In the genomic region with DNA sequence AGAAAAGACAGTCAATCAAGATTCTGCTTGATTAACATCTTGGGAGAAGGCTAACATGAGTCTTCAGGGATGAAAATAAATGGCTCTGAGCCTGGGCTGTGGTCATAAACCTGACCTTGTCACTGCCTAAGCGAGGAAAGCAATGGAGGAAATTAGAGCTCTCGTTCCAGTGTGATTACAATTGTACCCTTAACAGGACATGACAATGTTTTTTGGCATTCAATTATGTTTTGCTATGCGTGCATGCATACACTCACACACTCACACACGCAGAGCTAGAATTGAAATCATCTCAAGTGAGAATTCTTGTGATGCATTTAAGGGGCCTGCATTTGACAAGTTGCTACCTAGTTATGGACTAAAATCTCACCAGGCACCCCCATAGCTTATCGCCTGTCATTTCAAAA, we compare ENCODE assay signal across 10 cellular contexts. TPM values are rescaled to one million over a fixed set of nuclear protein-coding genes. Genes with fewer than 3 reads are reported as not detected.
DNase-seq lines count a peak whose midpoint lies in the region; ATAC-seq lines count a peak whose summit lies in the region.
"Had no signal": no experiment of that assay in that cellular context is flagged by ENCODE, and none has a peak within 500 bp of the region (broad histone marks: within the 10 kb centered on the region; RNA-seq: fewer than 3 reads in every experiment).

No MANE protein-coding gene starts in this region.

- ATAC-seq in GM21515 (IDR thresholded peaks at IDR 0.05; ENCODE audit: unreplicated experiment) = peak; percentile 14
- ATAC-seq in naive thymus-derived CD8-positive, alpha-beta T cell = no peak

- H3K9me3 Mint-ChIP-seq in naive thymus-derived CD8-positive, alpha-beta T cell = peaks cover 0 to 4% (median 0%) of the 10 kb centered on the region in 9 donors

- H3K27me3 Mint-ChIP-seq in naive thymus-derived CD8-positive, alpha-beta T cell = no peaks in the 10 kb centered on the region

- H3K4me1 Mint-ChIP-seq in naive thymus-derived CD8-positive, alpha-beta T cell = peaks cover 0 to 21% (median 13%) of the 10 kb centered on the region in 4 donors

- DNase-seq in DMS79 treated with DMSO at 0.1 percent for 48 hours (lab: John Stamatoyannopoulos, UW) = peak; percentile 39
- peak; percentile 24 for DNase-seq in iris pigment epithelial cell (ENCODE audit: low read depth)
- no peak for DNase-seq in MG63
- DNase-seq in NCI-H187 (lab: John Stamatoyannopoulos, UW) = no peak
- no peak for DNase-seq in naive thymus-derived CD8-positive, alpha-beta T cell
- DNase-seq in activated gamma-delta T cell (lab: John Stamatoyannopoulos, UW) = no peak
- DNase-seq: head of caudate nucleus, NCI-H2029 treated with DMSO at 0.1 percent for 48 hours had no signal

- H3K4me3 ChIP-seq in HUES48 (ENCODE audit: low read depth, low read length) (no peak overlapping the region), MG63 (no peak overlapping the region)

- no peaks in the 10 kb centered on the region for H3K27me3 ChIP-seq in HUES48 (ENCODE audit: control insufficient read depth, insufficient read depth, low read length)
- peaks cover 3% of the 10 kb centered on the region; the same call in 1 of the 2 replicates for H3K27me3 ChIP-seq in MG63

- H3K27ac Mint-ChIP-seq in naive thymus-derived CD8-positive, alpha-beta T cell = no peak overlapping the region

- POLR2A ChIA-PET in naive thymus-derived CD8-positive, alpha-beta T cell (lab: Charles Lee) = interaction anchor here (0.6 to 8.7 kb wide), 28 partner anchors 9 to 1446 kb away, joined by 3 to 365 read pairs (median 6); a partner anchor contains a TSS

- H3K9me3 ChIP-seq in HUES48 (ENCODE audit: control insufficient read depth, insufficient read depth, low read length) (no peaks in the 10 kb centered on the region), MG63 (no peaks in the 10 kb centered on the region)

- peaks cover 0 to 5% (median 0%) of the 10 kb centered on the region in 3 donors for H3K36me3 Mint-ChIP-seq in naive thymus-derived CD8-positive, alpha-beta T cell

- peaks cover 23% of the 10 kb centered on the region for H3K4me1 ChIP-seq in HUES48 (ENCODE audit: control insufficient read depth, insufficient read depth, low read length)

- peak overlapping the region; percentile 82 for H3K27ac ChIP-seq in HUES48 (ENCODE audit: low read depth, low read length)

- H3K36me3 ChIP-seq in HUES48 (ENCODE audit: control insufficient read depth, insufficient read depth, low read length) (no peaks in the 10 kb centered on the region), MG63 (no peaks in the 10 kb centered on the region)

- no peak overlapping the region for H3K9ac ChIP-seq in HUES48 (ENCODE audit: low read depth, low read length)

- H3K4me3 Mint-ChIP-seq in naive thymus-derived CD8-positive, alpha-beta T cell = no peak overlapping the region

RNA-seq across cellular contexts. Expression of a gene that starts 24.1 kb away (rescaled TPM):
- not detected in 2 replicates for total RNA-seq in MG63 (2014; rRNA removed; shearing (Covaris generic); ENCODE audit: low replicate concordance)
- total RNA-seq in naive thymus-derived CD8-positive, alpha-beta T cell = 1 to 10 TPM; 1.7 to 2.5 TPM
- polyA plus RNA-seq in naive thymus-derived CD8-positive, alpha-beta T cell = 1 to 10 TPM in 1 of 3 donors, under 1 TPM in 2; 0.08 to 8.0 (median 0.28) TPM

RNA-seq across cellular contexts. Expression of a gene that starts 34.4 kb away (rescaled TPM):
- not detected in 2 replicates for total RNA-seq in MG63 (2014; rRNA removed; shearing (Covaris generic); ENCODE audit: low replicate concordance)
- total RNA-seq in naive thymus-derived CD8-positive, alpha-beta T cell = under 1 TPM in 1 of 2 experiments, not detected in 1; 0.23 TPM
- polyA plus RNA-seq in naive thymus-derived CD8-positive, alpha-beta T cell = under 1 TPM in 2 of 3 donors, not detected in 1; 0.12 to 0.16 TPM

Comparison
In these comparisons a context has a peak if more than half of its experiments do, and no peak if none do; other contexts are left out.
1. DNase-seq: peak in DMS79 treated with DMSO at 0.1 percent for 48 hours (single experiment) and iris pigment epithelial cell (single experiment); none in MG63 (single experiment), NCI-H187 (0 of 2), naive thymus-derived CD8-positive, alpha-beta T cell (0 of 10) and activated gamma-delta T cell (single experiment).